In the genomic region with DNA sequence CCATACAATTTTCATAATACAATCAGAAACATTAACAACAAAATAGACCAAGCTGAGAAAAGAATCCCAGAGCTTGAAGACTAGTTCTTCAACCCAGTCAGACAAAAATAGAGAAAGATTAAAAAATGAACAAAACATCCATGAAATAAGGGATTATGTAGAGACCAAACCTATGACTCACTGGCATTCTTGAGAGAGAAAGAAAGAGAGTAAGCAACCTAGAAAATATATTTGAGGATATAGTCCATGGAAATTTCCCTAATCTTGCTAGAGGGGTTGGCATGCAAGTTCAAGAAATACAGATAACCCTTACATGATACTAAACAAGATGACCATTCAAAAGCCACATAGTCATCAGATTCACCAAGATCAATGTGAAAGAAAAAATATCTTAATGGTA, we compare ENCODE assay signal across 20 cellular contexts.
DNase-seq lines count a peak whose midpoint lies in the region; ATAC-seq and TF ChIP-seq lines count a peak whose summit lies in the region.
"Had no signal": no experiment of that assay in that cellular context is flagged by ENCODE, and none has a peak within 500 bp of the region (broad histone marks: within the 10 kb centered on the region; RNA-seq: fewer than 3 reads in every experiment).

No MANE protein-coding gene starts in this region.

- no peaks in the 10 kb centered on the region for H3K27me3 Mint-ChIP-seq in HFFc6 (ENCODE audit: insufficient read depth)

- H3K36me3 Mint-ChIP-seq in HFFc6 (ENCODE audit: low read depth), result peaks cover 17% of the 10 kb centered on the region

- TF ChIP-seq CTCF in HFFc6 (IDR thresholded peaks at IDR 0.05) (no peak), fibroblast of villous mesenchyme (IDR thresholded peaks at IDR 0.05; ENCODE audit: insufficient read depth, low read depth, low read length) (no peak)

- H3K9me3 Mint-ChIP-seq in HFFc6, result no peaks in the 10 kb centered on the region
- H3K9me3 Mint-ChIP-seq: H9 had no signal

- DNase-seq in HFFc6, result peak; percentile 35
- DNase-seq in amniotic epithelial cell (ENCODE audit: low read depth), result peak; percentile 67
- peak; percentile 36 for DNase-seq in fibroblast of villous mesenchyme (ENCODE audit: low read depth)
- no peak for DNase-seq in HuH-7 (ENCODE audit: low spot score)
- no peak for DNase-seq in hypothalamus (lab: John Stamatoyannopoulos, UW)
- no peak for DNase-seq in DMS114 treated with DMSO at 0.1 percent for 48 hours (lab: John Stamatoyannopoulos, UW; ENCODE audit: unreplicated experiment)
- DNase-seq: ACHN; AML-193; DMS79; H9; KG1; NCI-H1417 treated with DMSO at 0.1 percent for 48 hours; NCI-H2029 treated with DMSO at 0.1 percent for 48 hours; NCI-H2171 treated with DMSO at 0.1 percent for 48 hours; NCI-H748 treated with DMSO at 0.1 percent for 48 hours; NK-92 treated with Interleukin-12 subunit alpha and Interleukin-12 subunit beta, amount 100 ng/mL, for 24 hours; Peyer's patch had no signal

- no peak overlapping the region for H3K4me3 Mint-ChIP-seq in HFFc6
- H3K4me3 Mint-ChIP-seq: H9 had no signal

- no peak overlapping the region for H3K4me3 ChIP-seq in fibroblast of villous mesenchyme (ENCODE audit: low read depth, low read length)
- H3K4me3 ChIP-seq: Peyer's patch had no signal

- peaks cover 10% of the 10 kb centered on the region; the same call in 1 of the 2 replicates for H3K4me1 Mint-ChIP-seq in HFFc6 (ENCODE audit: low read depth)
- H3K4me1 Mint-ChIP-seq: H9 had no signal

- ATAC-seq in HG03095 (IDR thresholded peaks at IDR 0.05; ENCODE audit: unreplicated experiment), result no peak
- ATAC-seq: HepG2, Right ventricle myocardium inferior had no signal

- H3K27ac Mint-ChIP-seq in HFFc6, result no peak overlapping the region
- H3K27ac Mint-ChIP-seq: H9 had no signal

Comparison
In these comparisons a context has a peak if more than half of its experiments do, and no peak if none do; other contexts are left out.
1. DNase-seq: peak in HFFc6 (single experiment), amniotic epithelial cell (single experiment) and fibroblast of villous mesenchyme (single experiment); none in HuH-7 (single experiment), hypothalamus (0 of 51) and DMS114 treated with DMSO at 0.1 percent for 48 hours (single experiment).